In genomic region chr5:8685704-8686103, GRCh38 we compare ENCODE assay signal across 12 cellular contexts.
DNase-seq lines count a peak whose midpoint lies in the region; ATAC-seq lines count a peak whose summit lies in the region.
"Had no signal": no experiment of that assay in that cellular context is flagged by ENCODE, and none has a peak within 500 bp of the region (broad histone marks: within the 10 kb centered on the region; RNA-seq: fewer than 3 reads in every experiment).

No MANE protein-coding gene starts in this region.

- peak; percentile 41 for DNase-seq in DMS153 (lab: John Stamatoyannopoulos, UW)
- peak; percentile 30 for DNase-seq in NCI-H1694 treated with DMSO at 0.1 percent for 48 hours (lab: John Stamatoyannopoulos, UW)
- peak; percentile 10 for DNase-seq in cerebellar cortex (ENCODE audit: low spot score)
- DNase-seq in DMS114 treated with DMSO at 0.1 percent for 48 hours (lab: John Stamatoyannopoulos, UW; ENCODE audit: unreplicated experiment), result no peak
- no peak for DNase-seq in AML-193 (lab: John Stamatoyannopoulos, UW)
- DNase-seq: activated B cell treated with CpG ODN at 0.5 μM for 24 hours; activated CD8-positive, alpha-beta memory T cell treated with anti-CD3 and anti-CD28 coated beads, Interleukin-2, amount 10 ng/mL, durations not matched to agents 7 days and 5 days; NCI-H2227 treated with DMSO at 0.1 percent for 48 hours; SW 1271 had no signal

- no peak overlapping the region for H3K4me3 ChIP-seq in mucosa of stomach (ENCODE audit: low read length)

- peak overlapping the region; percentile 26 for H3K9ac ChIP-seq in mucosa of stomach (ENCODE audit: low read length)

- ATAC-seq in HG03460 (IDR thresholded peaks at IDR 0.05; ENCODE audit: unreplicated experiment) (no peak), GM19463 (IDR thresholded peaks at IDR 0.05; ENCODE audit: unreplicated experiment) (no peak)
- ATAC-seq: activated CD8-positive, alpha-beta memory T cell treated with anti-CD3 and anti-CD28 coated beads, Interleukin-2, amount 10 ng/mL, durations not matched to agents 7 days and 5 days had no signal

- no peaks in the 10 kb centered on the region for H3K4me1 ChIP-seq in mucosa of stomach (ENCODE audit: control insufficient read depth, insufficient read depth, low read length)

- H3K27me3 ChIP-seq in mucosa of stomach (ENCODE audit: control insufficient read depth, insufficient read depth, low read length), result no peaks in the 10 kb centered on the region

- no peaks in the 10 kb centered on the region for H3K36me3 ChIP-seq in mucosa of stomach (ENCODE audit: control insufficient read depth, insufficient read depth, low read length)

- no peaks in the 10 kb centered on the region for H3K9me3 ChIP-seq in mucosa of stomach (ENCODE audit: control insufficient read depth, low read length)

Comparison
In these comparisons a context has a peak if more than half of its experiments do, and no peak if none do; other contexts are left out.
1. DNase-seq: peak in DMS153 (single experiment), NCI-H1694 treated with DMSO at 0.1 percent for 48 hours (single experiment) and cerebellar cortex (single experiment); none in DMS114 treated with DMSO at 0.1 percent for 48 hours (single experiment) and AML-193 (0 of 2).